8 cellular contexts compared by ENCODE assay signal in genomic region chr16:588889-589657, GRCh38. TPM values are rescaled to one million over a fixed set of nuclear protein-coding genes. Genes with fewer than 3 reads are reported as not detected.
DNase-seq lines count a peak whose midpoint lies in the region; ATAC-seq, FAIRE-seq and TF ChIP-seq lines count a peak whose summit lies in the region.

No MANE protein-coding gene starts in this region.

- no peak for FAIRE-seq in bronchial epithelial cell (lab: Jason Lieb, UNC)

- H3K27me3 ChIP-seq in bronchial epithelial cell (ENCODE audit: control insufficient read depth, insufficient read depth, low read length), result no peaks in the 10 kb centered on the region

- H3K36me3 Mint-ChIP-seq in WTC11, result peaks cover 2% of the 10 kb centered on the region

- H3K27ac Mint-ChIP-seq in WTC11, result peak overlapping the region; percentile 100

- TF ChIP-seq CTCF in WTC11 (IDR thresholded peaks at IDR 0.05) (no peak), bronchial epithelial cell (IDR thresholded peaks at IDR 0.05; ENCODE audit: insufficient read depth, low read length, severe bottlenecking) (no peak)

- H3K4me3 Mint-ChIP-seq in WTC11, result peak overlapping the region; percentile 98

- POLR2A ChIA-PET in WTC11 (lab: Charles Lee), result no interaction called here

- peak overlapping the region; percentile 78 for H3K4me3 ChIP-seq in bronchial epithelial cell (ENCODE audit: low read depth, low read length)

- peaks cover 2% of the 10 kb centered on the region for H3K36me3 ChIP-seq in bronchial epithelial cell (ENCODE audit: control insufficient read depth, insufficient read depth, low read length)

- no peaks in the 10 kb centered on the region for H3K9me3 Mint-ChIP-seq in WTC11

- ATAC-seq in GM18909 (IDR thresholded peaks at IDR 0.05; ENCODE audit: poor library complexity, unreplicated experiment), result peak; percentile 73
- peak; percentile 60 for ATAC-seq in HG03139 (IDR thresholded peaks at IDR 0.05; ENCODE audit: unreplicated experiment)
- peak; percentile 75 for ATAC-seq in WTC11

- H3K4me1 Mint-ChIP-seq in WTC11, result peaks cover 20% of the 10 kb centered on the region

- CTCF ChIA-PET in WTC11 (lab: Charles Lee), result interaction anchor here (0.6 to 2.3 kb wide), 6 partner anchors 10 to 93 kb away, joined by 3 to 7 read pairs (median 5); no protein-coding TSS in a partner anchor

- peaks cover 44% of the 10 kb centered on the region for H3K27me3 Mint-ChIP-seq in WTC11 (ENCODE audit: low read depth)

- peak; percentile 95 for DNase-seq in AG08395 (ENCODE audit: low spot score)
- peak; percentile 96 for DNase-seq in NCI-H2227 (lab: John Stamatoyannopoulos, UW; ENCODE audit: unreplicated experiment)
- peak; percentile 96 for DNase-seq in WTC11 (ENCODE audit: low spot score)
- DNase-seq in bronchial epithelial cell (ENCODE audit: low read depth), result peak; percentile 79
- peak; percentile 96 for DNase-seq in inferior parietal cortex (ENCODE audit: extremely low spot score)
- peak; percentile 93 for DNase-seq in smooth muscle cell of the brain vasculature (ENCODE audit: low read depth, low spot score)

TF ChIP-seq in WTC11, 78 proteins besides CTCF, POLR2A, EP300 and RAD21 (continues in another document):
- TF ChIP-seq USF2 (CRISPR knock-in tag; IDR thresholded peaks at IDR 0.05), result 0 out of 2 replicates have a peak, but pooled peaks have one; percentile 23
- peak; percentile 75; the same call in 1 of the 2 replicates for TF ChIP-seq FOXP4 (CRISPR knock-in tag; IDR thresholded peaks at IDR 0.05)
- 0 out of 2 replicates have a peak, but pooled peaks have one; percentile 27 for TF ChIP-seq NFE2L1 (CRISPR knock-in tag; IDR thresholded peaks at IDR 0.05)
- peak; percentile 66; the same call in 1 of the 2 replicates for TF ChIP-seq GABPB1 (CRISPR knock-in tag; IDR thresholded peaks at IDR 0.05)
- no peak for TF ChIP-seq TEAD1 (CRISPR knock-in tag; IDR thresholded peaks at IDR 0.05)
- TF ChIP-seq ZMAT4 (CRISPR knock-in tag; IDR thresholded peaks at IDR 0.05), result no peak
- TF ChIP-seq ZBTB21 (CRISPR knock-in tag; IDR thresholded peaks at IDR 0.05; ENCODE audit: borderline replicate concordance), result no peak
- no peak for TF ChIP-seq USF1 (CRISPR knock-in tag; IDR thresholded peaks at IDR 0.05)
- TF ChIP-seq HMGXB4 (CRISPR knock-in tag; IDR thresholded peaks at IDR 0.05), result peak; percentile 78; the same call in 1 of the 2 replicates
- peak; percentile 62 for TF ChIP-seq SP1 (CRISPR knock-in tag; conservative IDR thresholded peaks at IDR 0.05)
- peak; percentile 73; the same call in 1 of the 2 replicates for TF ChIP-seq ARID4B (CRISPR knock-in tag; IDR thresholded peaks at IDR 0.05; ENCODE audit: borderline replicate concordance)
- peak; percentile 76; the same call in 1 of the 2 replicates for TF ChIP-seq JUN (CRISPR knock-in tag; IDR thresholded peaks at IDR 0.05)
- peak; percentile 56; the same call in 1 of the 2 replicates for TF ChIP-seq ESRRA (CRISPR knock-in tag; IDR thresholded peaks at IDR 0.05; ENCODE audit: borderline replicate concordance)
- TF ChIP-seq FOXK1 (CRISPR knock-in tag; IDR thresholded peaks at IDR 0.05), result peak; percentile 80; the same call in 1 of the 2 replicates
- peak; percentile 60 for TF ChIP-seq NFYB (CRISPR knock-in tag; conservative IDR thresholded peaks at IDR 0.05; ENCODE audit: low read depth)
- peak; percentile 62; the same call in 1 of the 2 replicates for TF ChIP-seq FOXP1 (CRISPR knock-in tag; IDR thresholded peaks at IDR 0.05; ENCODE audit: borderline replicate concordance)
- TF ChIP-seq MXD4 (CRISPR knock-in tag; IDR thresholded peaks at IDR 0.05; ENCODE audit: borderline replicate concordance), result no peak
- TF ChIP-seq ZNF219 (CRISPR knock-in tag; IDR thresholded peaks at IDR 0.05; ENCODE audit: borderline replicate concordance), result no peak

RNA-seq across cellular contexts. Expression of gene RAB40C, which starts 0.8 kb away (rescaled TPM):
- total RNA-seq in WTC11 (2021), result 22.5 to 28.0 TPM (median 26.2 TPM) in 3 replicates
- 10.8 and 16.8 TPM in 2 replicates for total RNA-seq in bronchial epithelial cell

RNA-seq across cellular contexts. Expression of gene PIGQ, which starts 19.3 kb away (rescaled TPM):
- 57.7 to 63.7 TPM (median 60.8 TPM) in 3 replicates for total RNA-seq in WTC11 (2021)
- 17.2 and 17.9 TPM in 2 replicates for total RNA-seq in bronchial epithelial cell

RNA-seq across cellular contexts. Expression of gene NHLRC4, which starts 22.3 kb away (rescaled TPM):
- total RNA-seq in WTC11 (2021) (0.76 to 0.92 TPM (median 0.87 TPM) in 3 replicates), bronchial epithelial cell (under 0.01 TPM in 2 replicates)

RNA-seq across cellular contexts. Expression of gene PRR35, which starts 28.9 kb away (rescaled TPM):
- total RNA-seq in WTC11 (2021), result 0.72 to 1.1 TPM (median 0.94 TPM) in 3 replicates
- not detected in 2 replicates for total RNA-seq in bronchial epithelial cell

RNA-seq across cellular contexts. Expression of gene WFIKKN1, which starts 41.7 kb away (rescaled TPM):
- total RNA-seq in WTC11 (2021) (12.3 to 18.6 TPM (median 17.3 TPM) in 3 replicates), bronchial epithelial cell (0.13 TPM in 1 of 2 replicates, not detected in the other)

Comparison
In these comparisons a context has a peak if more than half of its experiments do, and no peak if none do; other contexts are left out.
1. Peak in every context shown above with its lines: DNase-seq, ATAC-seq and H3K4me3 ChIP-seq.